Comparison of ENCODE assay signal across 17 cellular contexts in the genomic region with DNA sequence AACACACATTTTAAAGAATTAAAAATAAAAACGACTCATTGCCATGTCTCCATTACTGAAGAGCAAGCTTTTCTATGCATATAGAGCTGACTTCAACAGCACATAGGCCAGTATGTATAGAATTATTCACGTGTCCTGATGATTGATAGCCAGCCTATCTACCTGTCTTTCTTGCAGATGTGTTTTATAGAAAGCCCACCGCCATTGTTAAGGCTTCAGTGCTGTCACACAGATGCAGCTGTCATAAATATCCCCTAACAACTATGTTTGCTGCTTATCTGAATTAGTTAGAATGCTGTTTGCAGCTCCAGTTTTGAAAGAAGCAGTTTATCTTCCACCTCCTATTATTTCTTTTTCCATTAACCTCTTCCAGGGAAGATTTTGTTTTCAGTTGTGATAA.
DNase-seq lines count a peak whose midpoint lies in the region; ATAC-seq, FAIRE-seq and TF ChIP-seq lines count a peak whose summit lies in the region.
"Had no signal": no experiment of that assay in that cellular context is flagged by ENCODE, and none has a peak within 500 bp of the region (broad histone marks: within the 10 kb centered on the region; RNA-seq: fewer than 3 reads in every experiment).

No MANE protein-coding gene starts in this region.

- no peaks in the 10 kb centered on the region for H3K27me3 ChIP-seq in neural progenitor cell
- H3K27me3 ChIP-seq: Peyer's patch had no signal

- peaks cover 26% of the 10 kb centered on the region; the same call in 2 of the 3 replicates for H3K4me1 ChIP-seq in A549
- no peaks in the 10 kb centered on the region for H3K4me1 ChIP-seq in neural progenitor cell
- H3K4me1 ChIP-seq: Peyer's patch had no signal

- no peak for TF ChIP-seq POLR2A in A549 (IDR thresholded peaks at IDR 0.05; ENCODE audit: low read length)

- no peaks in the 10 kb centered on the region for H3K36me3 Mint-ChIP-seq in activated CD4-positive, alpha-beta T cell treated with anti-CD3 and anti-CD28 coated beads, Interleukin-2, amount 10 ng/mL, durations not matched to agents 7 days and 5 days (ENCODE audit: low read depth)
- H3K36me3 Mint-ChIP-seq in neural progenitor cell: no peaks in the 10 kb centered on the region

- no peaks in the 10 kb centered on the region for H3K36me3 ChIP-seq in neural progenitor cell
- H3K36me3 ChIP-seq: Peyer's patch had no signal

- no peaks in the 10 kb centered on the region for H3K79me2 ChIP-seq in neural progenitor cell (ENCODE audit: low read depth)

- no peak for TF ChIP-seq RAD21 in A549 (conservative IDR thresholded peaks at IDR 0.05 in 1 of 2, IDR thresholded peaks at IDR 0.05 in 1 of 2)

- H3K27ac ChIP-seq in A549 (no peak overlapping the region), neural progenitor cell (no peak overlapping the region)
- H3K27ac ChIP-seq: GM23248, Peyer's patch had no signal

- H3K27me3 Mint-ChIP-seq in activated CD4-positive, alpha-beta T cell treated with anti-CD3 and anti-CD28 coated beads, Interleukin-2, amount 10 ng/mL, durations not matched to agents 7 days and 5 days: peaks cover 11% of the 10 kb centered on the region
- H3K27me3 Mint-ChIP-seq in neural progenitor cell (ENCODE audit: insufficient read depth, low read depth): no peaks in the 10 kb centered on the region

- no peaks in the 10 kb centered on the region for H3K9me3 Mint-ChIP-seq in activated CD4-positive, alpha-beta T cell treated with anti-CD3 and anti-CD28 coated beads, Interleukin-2, amount 10 ng/mL, durations not matched to agents 7 days and 5 days
- no peaks in the 10 kb centered on the region for H3K9me3 Mint-ChIP-seq in neural progenitor cell

- H3K9me3 ChIP-seq in A549: no peaks in the 10 kb centered on the region
- no peaks in the 10 kb centered on the region for H3K9me3 ChIP-seq in neural progenitor cell (ENCODE audit: low read depth)
- H3K9me3 ChIP-seq: Peyer's patch had no signal

- DNase-seq in A549 (ENCODE audit: low read depth in 1 of 2, low spot score in 1 of 2) (no peak), GM19239 (ENCODE audit: insufficient read length, low spot score) (no peak), NCI-H1930 (lab: John Stamatoyannopoulos, UW) (peak; percentile 96 to 97), NCI-H69 (lab: John Stamatoyannopoulos, UW) (peak; percentile 95), neural progenitor cell (ENCODE audit: low spot score) (no peak)
- DNase-seq in activated CD4-positive, alpha-beta T cell treated with anti-CD3 and anti-CD28 coated beads, Interleukin-2, amount 10 ng/mL, durations not matched to agents 7 days and 5 days: no peak
- DNase-seq: C1 segment of cervical spinal cord, DMS79 treated with DMSO at 0.1 percent for 48 hours, MM.1S, NCI-H2029 treated with DMSO at 0.1 percent for 48 hours, NCI-H446, NCI-H82, Peyer's patch, T-helper 2 cell had no signal

- no peak for ATAC-seq in A549
- ATAC-seq in GM21381 (IDR thresholded peaks at IDR 0.05; ENCODE audit: unreplicated experiment): no peak
- ATAC-seq: HCT116 had no signal

- POLR2A ChIA-PET in A549 (lab: Yijun Ruan, JAX): no interaction called here
- POLR2A ChIA-PET in activated CD4-positive, alpha-beta T cell treated with anti-CD3 and anti-CD28 coated beads, Interleukin-2, amount 10 ng/mL, durations not matched to agents 7 days and 5 days (lab: Charles Lee): no interaction called here

- CTCF ChIA-PET in A549 (lab: Yijun Ruan, JAX): interaction anchor here (1.0 to 1.2 kb wide), 3 partner anchors 11 to 942 kb away, joined by 3 to 4 read pairs (median 3); no protein-coding TSS in a partner anchor
- CTCF ChIA-PET in activated CD4-positive, alpha-beta T cell treated with anti-CD3 and anti-CD28 coated beads, Interleukin-2, amount 10 ng/mL, durations not matched to agents 7 days and 5 days (lab: Charles Lee): no interaction called here

- WGBS in A549 (ENCODE audit: missing lambda C conversion rate): 46% methylated on average over 3 of the region's 3 CpGs

- TF ChIP-seq CTCF in A549 (IDR thresholded peaks at IDR 0.05) (no peak), neural progenitor cell (IDR thresholded peaks at IDR 0.05) (no peak)

- H3K4me3 Mint-ChIP-seq in activated CD4-positive, alpha-beta T cell treated with anti-CD3 and anti-CD28 coated beads, Interleukin-2, amount 10 ng/mL, durations not matched to agents 7 days and 5 days: no peak overlapping the region
- H3K4me3 Mint-ChIP-seq in neural progenitor cell: no peak overlapping the region

- TF ChIP-seq EP300 in A549 (IDR thresholded peaks at IDR 0.05): no peak

- H3K4me3 ChIP-seq in A549: no peak overlapping the region
- H3K4me3 ChIP-seq in neural progenitor cell: no peak overlapping the region
- H3K4me3 ChIP-seq: GM23248, Peyer's patch had no signal

- no peaks in the 10 kb centered on the region for H3K4me1 Mint-ChIP-seq in activated CD4-positive, alpha-beta T cell treated with anti-CD3 and anti-CD28 coated beads, Interleukin-2, amount 10 ng/mL, durations not matched to agents 7 days and 5 days
- H3K4me1 Mint-ChIP-seq in neural progenitor cell: no peaks in the 10 kb centered on the region

- no peak overlapping the region for H2AFZ ChIP-seq in neural progenitor cell (replicated peaks)
- H2AFZ ChIP-seq: GM23248 had no signal

- H3F3A ChIP-seq in neural progenitor cell (ENCODE audit: low read depth): no peaks in the 10 kb centered on the region

- no peak overlapping the region for H3K9ac ChIP-seq in neural progenitor cell
- H3K9ac ChIP-seq: GM23248 had no signal

- H3K4me2 ChIP-seq in A549 (peak overlapping the region; percentile 48; the same call in 2 of the 3 replicates), neural progenitor cell (no peak overlapping the region)

- FAIRE-seq in A549 (lab: Jason Lieb, UNC) (no peak), GM19239 (lab: Jason Lieb, UNC) (peak; percentile 11)

- no peaks in the 10 kb centered on the region for H4K20me1 ChIP-seq in neural progenitor cell (ENCODE audit: low read depth)

- no peak overlapping the region for H3K27ac Mint-ChIP-seq in activated CD4-positive, alpha-beta T cell treated with anti-CD3 and anti-CD28 coated beads, Interleukin-2, amount 10 ng/mL, durations not matched to agents 7 days and 5 days
- H3K27ac Mint-ChIP-seq in neural progenitor cell: no peak overlapping the region

TF ChIP-seq in A549, 52 proteins besides CTCF, POLR2A, EP300 and RAD21:
- no peak for TF ChIP-seq CEBPB (IDR thresholded peaks at IDR 0.05)
- TF ChIP-seq FOSB (CRISPR knock-in tag; IDR thresholded peaks at IDR 0.05): no peak
- TF ChIP-seq CBX2 (IDR thresholded peaks at IDR 0.05; ENCODE audit: borderline replicate concordance, low read depth): no peak
- TF ChIP-seq ESRRA (IDR thresholded peaks at IDR 0.05; ENCODE audit: borderline replicate concordance, low read length): no peak
- TF ChIP-seq MYC (IDR thresholded peaks at IDR 0.05; ENCODE audit: borderline replicate concordance, low read length): no peak
- TF ChIP-seq USF2 (IDR thresholded peaks at IDR 0.05): no peak
- TF ChIP-seq NPAS2 (CRISPR knock-in tag; IDR thresholded peaks at IDR 0.05; ENCODE audit: borderline replicate concordance): no peak
- no peak for TF ChIP-seq HDAC2 (IDR thresholded peaks at IDR 0.05)
- TF ChIP-seq ZNF302 (CRISPR knock-in tag; IDR thresholded peaks at IDR 0.05): no peak
- TF ChIP-seq MAX (IDR thresholded peaks at IDR 0.05): no peak
- TF ChIP-seq ZFP36 (IDR thresholded peaks at IDR 0.05; ENCODE audit: borderline replicate concordance, partially characterized antibody): no peak
- no peak for TF ChIP-seq RNF2 (IDR thresholded peaks at IDR 0.05; ENCODE audit: borderline replicate concordance, low read depth)
- TF ChIP-seq POLR2AphosphoS2 (conservative IDR thresholded peaks at IDR 0.05; ENCODE audit: low read length): no peak
- no peak for TF ChIP-seq REST (IDR thresholded peaks at IDR 0.05)
- no peak for TF ChIP-seq HOXB13 (CRISPR knock-in tag; IDR thresholded peaks at IDR 0.05; ENCODE audit: low read depth)

Comparison
In these comparisons a context has a peak if more than half of its experiments do, and no peak if none do; other contexts are left out.
1. DNase-seq: peak in NCI-H1930 (2 of 2) and NCI-H69 (single experiment); none in A549 (0 of 2), GM19239 (single experiment), activated CD4-positive, alpha-beta T cell treated with anti-CD3 and anti-CD28 coated beads, Interleukin-2, amount 10 ng/mL, durations not matched to agents 7 days and 5 days (single experiment) and neural progenitor cell (single experiment).